Comparison of ENCODE assay signal across 18 cellular contexts in the genomic region with DNA sequence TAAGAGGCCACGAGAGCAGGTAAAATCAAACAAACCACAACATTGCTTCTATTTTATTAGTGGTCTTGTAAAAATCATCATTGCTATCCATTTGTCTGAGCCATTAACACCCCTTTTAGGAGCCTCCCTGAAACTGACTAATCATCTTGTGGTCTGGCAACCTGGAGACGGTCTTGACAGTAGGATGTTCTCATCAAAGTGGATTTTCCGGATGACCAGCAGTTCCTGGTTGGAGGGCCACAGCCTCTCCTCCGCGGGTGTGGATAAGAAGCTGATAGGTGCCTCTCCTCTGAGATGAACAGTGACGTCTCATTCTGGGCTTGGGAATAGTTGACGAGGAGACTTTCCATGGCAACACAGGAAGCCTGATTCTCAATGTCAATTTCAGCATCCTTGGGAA.
DNase-seq lines count a peak whose midpoint lies in the region; ATAC-seq and TF ChIP-seq lines count a peak whose summit lies in the region.
"Had no signal": no experiment of that assay in that cellular context is flagged by ENCODE, and none has a peak within 500 bp of the region (broad histone marks: within the 10 kb centered on the region; RNA-seq: fewer than 3 reads in every experiment).

No MANE protein-coding gene starts in this region.

- no peak overlapping the region for H3K4me3 Mint-ChIP-seq in WTC11
- H3K4me3 Mint-ChIP-seq: B cell; CD8-positive, alpha-beta T cell; HFFc6 had no signal

- no peak for TF ChIP-seq CTCF in WTC11 (IDR thresholded peaks at IDR 0.05)

- CTCF ChIA-PET in WTC11 (lab: Charles Lee), result interaction anchor here (2.4 to 4.1 kb wide), 2 partner anchors 109 to 138 kb away, joined by 12 to 52 read pairs; no protein-coding TSS in a partner anchor

- H3K27me3 Mint-ChIP-seq in WTC11 (ENCODE audit: low read depth), result peaks cover 10% of the 10 kb centered on the region
- H3K27me3 Mint-ChIP-seq: B cell had no signal

- no peak overlapping the region for H3K27ac Mint-ChIP-seq in WTC11
- H3K27ac Mint-ChIP-seq: B cell; CD8-positive, alpha-beta T cell; HFFc6 had no signal

- peaks cover 2% of the 10 kb centered on the region; the same call in 1 of the 2 replicates for H3K36me3 Mint-ChIP-seq in WTC11
- H3K36me3 Mint-ChIP-seq: CD8-positive, alpha-beta T cell had no signal

- peaks cover 28% of the 10 kb centered on the region for H3K9me3 Mint-ChIP-seq in WTC11
- H3K9me3 Mint-ChIP-seq: HFFc6 had no signal

- POLR2A ChIA-PET in WTC11 (lab: Charles Lee), result no interaction called here

- peaks cover 17% of the 10 kb centered on the region for H3K4me1 Mint-ChIP-seq in WTC11

- no peak for ATAC-seq in HG03097 (IDR thresholded peaks at IDR 0.05; ENCODE audit: low FRiP score, unreplicated experiment)
- no peak for ATAC-seq in WTC11
- ATAC-seq: CD8-positive, alpha-beta T cell; HCT116 had no signal

- DNase-seq in DMS153 (lab: John Stamatoyannopoulos, UW) (peak; percentile 49), M059J (ENCODE audit: low read depth) (peak; percentile 52), NCI-H748 treated with DMSO at 0.1 percent for 48 hours (lab: John Stamatoyannopoulos, UW) (peak; percentile 93), islet precursor cell (peak; percentile 87), WTC11 (ENCODE audit: low spot score) (no peak)
- DNase-seq in activated effector memory CD4-positive, alpha-beta T cell treated with Interleukin-2 at 50 U/mL for 16 hours, result no peak
- DNase-seq in activated naive CD4-positive, alpha-beta T cell (lab: John Stamatoyannopoulos, UW), result no peak
- DNase-seq: 8988T; Calu3; CD8-positive, alpha-beta T cell; GDM1; GOT3; H7; HFFc6; IMR-90 had no signal

TF ChIP-seq in WTC11, 78 proteins besides CTCF, POLR2A, EP300 and RAD21:
- TF ChIP-seq, protein P1, sequence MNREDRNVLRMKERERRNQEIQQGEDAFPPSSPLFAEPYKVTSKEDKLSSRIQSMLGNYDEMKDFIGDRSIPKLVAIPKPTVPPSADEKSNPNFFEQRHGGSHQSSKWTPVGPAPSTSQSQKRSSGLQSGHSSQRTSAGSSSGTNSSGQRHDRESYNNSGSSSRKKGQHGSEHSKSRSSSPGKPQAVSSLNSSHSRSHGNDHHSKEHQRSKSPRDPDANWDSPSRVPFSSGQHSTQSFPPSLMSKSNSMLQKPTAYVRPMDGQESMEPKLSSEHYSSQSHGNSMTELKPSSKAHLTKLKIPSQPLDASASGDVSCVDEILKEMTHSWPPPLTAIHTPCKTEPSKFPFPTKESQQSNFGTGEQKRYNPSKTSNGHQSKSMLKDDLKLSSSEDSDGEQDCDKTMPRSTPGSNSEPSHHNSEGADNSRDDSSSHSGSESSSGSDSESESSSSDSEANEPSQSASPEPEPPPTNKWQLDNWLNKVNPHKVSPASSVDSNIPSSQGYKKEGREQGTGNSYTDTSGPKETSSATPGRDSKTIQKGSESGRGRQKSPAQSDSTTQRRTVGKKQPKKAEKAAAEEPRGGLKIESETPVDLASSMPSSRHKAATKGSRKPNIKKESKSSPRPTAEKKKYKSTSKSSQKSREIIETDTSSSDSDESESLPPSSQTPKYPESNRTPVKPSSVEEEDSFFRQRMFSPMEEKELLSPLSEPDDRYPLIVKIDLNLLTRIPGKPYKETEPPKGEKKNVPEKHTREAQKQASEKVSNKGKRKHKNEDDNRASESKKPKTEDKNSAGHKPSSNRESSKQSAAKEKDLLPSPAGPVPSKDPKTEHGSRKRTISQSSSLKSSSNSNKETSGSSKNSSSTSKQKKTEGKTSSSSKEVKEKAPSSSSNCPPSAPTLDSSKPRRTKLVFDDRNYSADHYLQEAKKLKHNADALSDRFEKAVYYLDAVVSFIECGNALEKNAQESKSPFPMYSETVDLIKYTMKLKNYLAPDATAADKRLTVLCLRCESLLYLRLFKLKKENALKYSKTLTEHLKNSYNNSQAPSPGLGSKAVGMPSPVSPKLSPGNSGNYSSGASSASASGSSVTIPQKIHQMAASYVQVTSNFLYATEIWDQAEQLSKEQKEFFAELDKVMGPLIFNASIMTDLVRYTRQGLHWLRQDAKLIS (CRISPR knock-in tag; IDR thresholded peaks at IDR 0.05; ENCODE audit: borderline replicate concordance), result no peak
- no peak for TF ChIP-seq EMX1 (CRISPR knock-in tag; IDR thresholded peaks at IDR 0.05)
- TF ChIP-seq SOX15 (CRISPR knock-in tag; IDR thresholded peaks at IDR 0.05), result no peak
- no peak for TF ChIP-seq IRF2 (CRISPR knock-in tag; IDR thresholded peaks at IDR 0.05; ENCODE audit: borderline replicate concordance, low read depth)
- TF ChIP-seq, protein P2, sequence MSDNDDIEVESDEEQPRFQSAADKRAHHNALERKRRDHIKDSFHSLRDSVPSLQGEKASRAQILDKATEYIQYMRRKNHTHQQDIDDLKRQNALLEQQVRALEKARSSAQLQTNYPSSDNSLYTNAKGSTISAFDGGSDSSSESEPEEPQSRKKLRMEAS (CRISPR knock-in tag; IDR thresholded peaks at IDR 0.05), result no peak
- no peak for TF ChIP-seq ZNF121 (CRISPR knock-in tag; IDR thresholded peaks at IDR 0.05)
- no peak for TF ChIP-seq GTF2I (CRISPR knock-in tag; conservative IDR thresholded peaks at IDR 0.05)
- no peak for TF ChIP-seq TCF7 (CRISPR knock-in tag; IDR thresholded peaks at IDR 0.05; ENCODE audit: low read depth)
- TF ChIP-seq PRRX2 (CRISPR knock-in tag; IDR thresholded peaks at IDR 0.05), result no peak
- TF ChIP-seq, protein P3, sequence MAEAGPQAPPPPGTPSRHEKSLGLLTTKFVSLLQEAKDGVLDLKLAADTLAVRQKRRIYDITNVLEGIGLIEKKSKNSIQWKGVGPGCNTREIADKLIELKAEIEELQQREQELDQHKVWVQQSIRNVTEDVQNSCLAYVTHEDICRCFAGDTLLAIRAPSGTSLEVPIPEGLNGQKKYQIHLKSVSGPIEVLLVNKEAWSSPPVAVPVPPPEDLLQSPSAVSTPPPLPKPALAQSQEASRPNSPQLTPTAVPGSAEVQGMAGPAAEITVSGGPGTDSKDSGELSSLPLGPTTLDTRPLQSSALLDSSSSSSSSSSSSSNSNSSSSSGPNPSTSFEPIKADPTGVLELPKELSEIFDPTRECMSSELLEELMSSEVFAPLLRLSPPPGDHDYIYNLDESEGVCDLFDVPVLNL (CRISPR knock-in tag; IDR thresholded peaks at IDR 0.05; ENCODE audit: borderline replicate concordance, low read depth), result no peak
- TF ChIP-seq SMAD4 (CRISPR knock-in tag; IDR thresholded peaks at IDR 0.05), result no peak
- TF ChIP-seq, protein P4, sequence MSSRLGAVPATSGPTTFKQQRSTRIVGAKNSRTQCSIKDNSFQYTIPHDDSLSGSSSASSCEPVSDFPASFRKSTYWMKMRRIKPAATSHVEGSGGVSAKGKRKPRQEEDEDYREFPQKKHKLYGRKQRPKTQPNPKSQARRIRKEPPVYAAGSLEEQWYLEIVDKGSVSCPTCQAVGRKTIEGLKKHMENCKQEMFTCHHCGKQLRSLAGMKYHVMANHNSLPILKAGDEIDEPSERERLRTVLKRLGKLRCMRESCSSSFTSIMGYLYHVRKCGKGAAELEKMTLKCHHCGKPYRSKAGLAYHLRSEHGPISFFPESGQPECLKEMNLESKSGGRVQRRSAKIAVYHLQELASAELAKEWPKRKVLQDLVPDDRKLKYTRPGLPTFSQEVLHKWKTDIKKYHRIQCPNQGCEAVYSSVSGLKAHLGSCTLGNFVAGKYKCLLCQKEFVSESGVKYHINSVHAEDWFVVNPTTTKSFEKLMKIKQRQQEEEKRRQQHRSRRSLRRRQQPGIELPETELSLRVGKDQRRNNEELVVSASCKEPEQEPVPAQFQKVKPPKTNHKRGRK (CRISPR knock-in tag; IDR thresholded peaks at IDR 0.05; ENCODE audit: borderline replicate concordance), result no peak
- TF ChIP-seq HMGA2 (CRISPR knock-in tag; IDR thresholded peaks at IDR 0.05), result no peak
- TF ChIP-seq RELA (CRISPR knock-in tag; IDR thresholded peaks at IDR 0.05; ENCODE audit: borderline replicate concordance), result no peak
- TF ChIP-seq ZNF416 (CRISPR knock-in tag; IDR thresholded peaks at IDR 0.05), result no peak
TF ChIP-seq in WTC11: peak in this region for 0.

Comparison
In these comparisons a context has a peak if more than half of its experiments do, and no peak if none do; other contexts are left out.
1. DNase-seq: peak in DMS153 (single experiment), M059J (single experiment), NCI-H748 treated with DMSO at 0.1 percent for 48 hours (single experiment) and islet precursor cell (single experiment); none in activated effector memory CD4-positive, alpha-beta T cell treated with Interleukin-2 at 50 U/mL for 16 hours (single experiment), activated naive CD4-positive, alpha-beta T cell (0 of 4) and WTC11 (single experiment).